1 cellular context compared by ENCODE assay signal in genomic region chr5:91339053-91339710, GRCh38.
TF ChIP-seq lines count a peak whose summit lies in the region.

No MANE protein-coding gene starts in this region.

TF ChIP-seq in WTC11, 78 proteins besides CTCF, POLR2A, EP300 and RAD21 (continued from another document):
- TF ChIP-seq ZSCAN18 (CRISPR knock-in tag; IDR thresholded peaks at IDR 0.05) = no peak
- no peak for TF ChIP-seq USF2 (CRISPR knock-in tag; IDR thresholded peaks at IDR 0.05)
- no peak for TF ChIP-seq MLX (CRISPR knock-in tag; IDR thresholded peaks at IDR 0.05)
- TF ChIP-seq GTF2I (CRISPR knock-in tag; conservative IDR thresholded peaks at IDR 0.05) = peak; percentile 92
- no peak for TF ChIP-seq SOX15 (CRISPR knock-in tag; IDR thresholded peaks at IDR 0.05)
- TF ChIP-seq STAT6 (CRISPR knock-in tag; conservative IDR thresholded peaks at IDR 0.05; ENCODE audit: low read depth) = no peak
- peak; percentile 28; the same call in 1 of the 2 replicates for TF ChIP-seq TEAD1 (CRISPR knock-in tag; IDR thresholded peaks at IDR 0.05)
- no peak for TF ChIP-seq USF1 (CRISPR knock-in tag; IDR thresholded peaks at IDR 0.05)
- TF ChIP-seq MAX (CRISPR knock-in tag; IDR thresholded peaks at IDR 0.05) = no peak
TF ChIP-seq in WTC11: peak in this region for 2.
